ENCODE assay signal across 9 cellular contexts in genomic region chr3:10839167-10839566, GRCh38. TPM values are rescaled to one million over a fixed set of nuclear protein-coding genes. Genes with fewer than 3 reads are reported as not detected.
"Had no signal": no experiment of that assay in that cellular context is flagged by ENCODE, and none has a peak within 500 bp of the region (broad histone marks: within the 10 kb centered on the region; RNA-seq: fewer than 3 reads in every experiment).

No MANE protein-coding gene starts in this region.

- DNase-seq: GM23248, GOT3, H7, KG1 had no signal

- H3K4me3 ChIP-seq: GM23248, HAP-1 had no signal

- H3K9me3 ChIP-seq: HAP-1 had no signal

- H3K9ac ChIP-seq: GM23248 had no signal

- H3K27ac Mint-ChIP-seq: IgD-negative memory B cell had no signal

- ATAC-seq: HCT116 had no signal

- H2AFZ ChIP-seq: GM23248 had no signal

- H3K36me3 ChIP-seq: HAP-1 had no signal

- H3K27ac ChIP-seq: GM23248 had no signal

- H3K36me3 Mint-ChIP-seq: IgD-negative memory B cell had no signal

- H3K4me1 Mint-ChIP-seq: IgD-negative memory B cell had no signal

- H3K4me1 ChIP-seq: HAP-1 had no signal

- FAIRE-seq: HTR-8/SVneo had no signal

- H3K9me3 Mint-ChIP-seq: IgD-negative memory B cell had no signal

RNA-seq across cellular contexts. Expression of gene SLC6A11, which starts 23.1 kb away (rescaled TPM):
- total RNA-seq: GM23248, HT-29 had no signal
- polyA plus RNA-seq: GM23248, IgD-negative memory B cell had no signal
